In genomic region chr3:192494176-192494575, GRCh38 we compare ENCODE assay signal across 11 cellular contexts.
A peak's percentile ranks its signal among the peaks of the same experiment; 100 is the strongest.
DNase-seq lines count a peak whose midpoint lies in the region; ATAC-seq, FAIRE-seq and TF ChIP-seq lines count a peak whose summit lies in the region.
"Had no signal": no experiment of that assay in that cellular context is flagged by ENCODE, and none has a peak within 500 bp of the region (broad histone marks: within the 10 kb centered on the region; RNA-seq: fewer than 3 reads in every experiment).

No MANE protein-coding gene starts in this region.

- WGBS in prostate gland, result 14% methylated on average over 1 of the region's 1 CpG

- peak; percentile 62 for ATAC-seq in GM21381 (IDR thresholded peaks at IDR 0.05; ENCODE audit: unreplicated experiment)
- no peak for ATAC-seq in SK-N-SH treated with all-trans-retinoic acid at 6 μM for 48 hours

- intact Hi-C loops in prostate gland (cut with DNase I), result no loop called here

- H3K27ac ChIP-seq in prostate gland, result no peak overlapping the region

- no peaks in the 10 kb centered on the region for H3K27me3 ChIP-seq in prostate gland (replicated peaks; ENCODE audit: insufficient read depth)

- H3K9me3 ChIP-seq in prostate gland, result no peaks in the 10 kb centered on the region

- FAIRE-seq in RCC 7860 (lab: Jason Lieb, UNC), result no peak

- H3K4me3 ChIP-seq in prostate gland, result no peak overlapping the region

- H3K27me3 Mint-ChIP-seq in IgD-negative memory B cell, result no peaks in the 10 kb centered on the region

- no peaks in the 10 kb centered on the region for H3K36me3 Mint-ChIP-seq in IgD-negative memory B cell

- DNase-seq in DMS53 treated with DMSO at 0.1 percent for 48 hours (lab: John Stamatoyannopoulos, UW; ENCODE audit: unreplicated experiment) (peak; percentile 2), dermis microvascular lymphatic vessel endothelial cell (ENCODE audit: low read depth in 2 of 2) (peak; percentile 81 to 88), RCC 7860 (ENCODE audit: low spot score) (no peak), NCI-H1417 treated with DMSO at 0.1 percent for 48 hours (lab: John Stamatoyannopoulos, UW) (no peak), prostate gland (ENCODE audit: low spot score) (no peak)
- DNase-seq: activated T-cell treated with anti-CD3 and anti-CD28 coated beads, Interleukin-2, amount 50 U/mL, for 1 hour; midbrain; NK-92 treated with Interleukin-12 subunit alpha and Interleukin-12 subunit beta, amount 100 ng/mL, for 24 hours had no signal

- H3K9me3 Mint-ChIP-seq in IgD-negative memory B cell, result no peaks in the 10 kb centered on the region

- no peaks in the 10 kb centered on the region for H3K36me3 ChIP-seq in prostate gland

- TF ChIP-seq CTCF in prostate gland (IDR thresholded peaks at IDR 0.05), result no peak

- peak overlapping the region in 2 of 4 donors; percentile 58 to 75 for H3K4me3 Mint-ChIP-seq in IgD-negative memory B cell

- no peaks in the 10 kb centered on the region for H3K4me1 ChIP-seq in prostate gland (replicated peaks)

- H3K4me1 Mint-ChIP-seq in IgD-negative memory B cell, result peaks cover 8 to 16% (median 13%) of the 10 kb centered on the region in 3 donors

- TF ChIP-seq POLR2A in prostate gland (IDR thresholded peaks at IDR 0.05), result no peak

- peak overlapping the region; percentile 0 to 79 (median 23) for H3K27ac Mint-ChIP-seq in IgD-negative memory B cell

TF ChIP-seq in SK-N-SH treated with all-trans-retinoic acid at 6 μM for 48 hours, 23 proteins besides CTCF, POLR2A, EP300 and RAD21:
- TF ChIP-seq RARB (CRISPR knock-in tag; IDR thresholded peaks at IDR 0.05), result no peak
- no peak for TF ChIP-seq ZNF8 (CRISPR knock-in tag; IDR thresholded peaks at IDR 0.05)
- TF ChIP-seq ESRRG (CRISPR knock-in tag; IDR thresholded peaks at IDR 0.05), result no peak
- no peak for TF ChIP-seq ISL1 (CRISPR knock-in tag; IDR thresholded peaks at IDR 0.05)
- TF ChIP-seq ZC3H10 (CRISPR knock-in tag; IDR thresholded peaks at IDR 0.05), result no peak
TF ChIP-seq in SK-N-SH treated with all-trans-retinoic acid at 6 μM for 48 hours: peak in this region for 0.

Comparison
In these comparisons a context has a peak if more than half of its experiments do, and no peak if none do; other contexts are left out.
1. DNase-seq: peak in DMS53 treated with DMSO at 0.1 percent for 48 hours (single experiment) and dermis microvascular lymphatic vessel endothelial cell (2 of 2); none in RCC 7860 (single experiment), NCI-H1417 treated with DMSO at 0.1 percent for 48 hours (single experiment) and prostate gland (single experiment).